23 cellular contexts compared by ENCODE assay signal in genomic region chr22:42160251-42160650, GRCh38. TPM values are rescaled to one million over a fixed set of nuclear protein-coding genes. Genes with fewer than 3 reads are reported as not detected.
"Had no signal": no experiment of that assay in that cellular context is flagged by ENCODE, and none has a peak within 500 bp of the region (broad histone marks: within the 10 kb centered on the region; RNA-seq: fewer than 3 reads in every experiment).

No MANE protein-coding gene starts in this region.

- DNase-seq: activated CD4-positive, alpha-beta T cell treated with anti-CD3 and anti-CD28 coated beads for 1 hour; activated CD4-positive, alpha-beta T cell treated with anti-CD3 and anti-CD28 coated beads, Interleukin-2, amount 50 U/mL, for 1 hour; activated CD8-positive, alpha-beta T cell treated with anti-CD3 and anti-CD28 coated beads, Interleukin-2, amount 10 ng/mL, durations not matched to agents 7 days and 5 days; activated gamma-delta T cell treated with Interleukin-2 at 50 U/mL for 16 hours; activated T-cell treated with anti-CD3 and anti-CD28 coated beads, Interleukin-2, amount 50 U/mL, for 1 hour; anterior cingulate cortex; body of pancreas; effector CD4-positive, alpha-beta T cell; foreskin keratinocyte; hypothalamus; left ventricle myocardium superior; midbrain; pancreas; right lobe of liver; stimulated activated CD4-positive, alpha-beta T cell treated with anti-CD3 and anti-CD28 coated beads, Interleukin-1b, Interleukin-23, amount 100 ng/mL, for 48 hours; stimulated activated naive CD8-positive, alpha-beta T cell treated with anti-CD3 and anti-CD28 coated beads, Interleukin-15, amount 100 ng/mL, for 72 hours had no signal

- H3K4me1 Mint-ChIP-seq: activated naive CD4-positive, alpha-beta T cell treated with anti-CD3 and anti-CD28 coated beads, Interleukin-2, amount 50 U/mL, for 24 hours; stimulated activated naive CD8-positive, alpha-beta T cell treated with anti-CD3 and anti-CD28 coated beads, Interleukin-15, amount 100 ng/mL, for 72 hours had no signal

- H3K27ac Mint-ChIP-seq: dendritic cell treated with granulocyte-macrophage colony-stimulating factor and Interleukin-4, amounts not matched to agents 40 ng/mL and 50 ng/mL, for 4 days; natural killer cell treated with Interleukin-12 subunit alpha and Interleukin-12 subunit beta and Interleukin-15 and Interleukin-18, amount 100 ng/mL, for 72 hours had no signal

- H3K27ac ChIP-seq: body of pancreas, foreskin keratinocyte, neutrophil, pancreas, right lobe of liver, suprapubic skin, tibial nerve had no signal

- H3K36me3 ChIP-seq: pancreas, right lobe of liver had no signal

- H3K9me3 Mint-ChIP-seq: activated naive CD4-positive, alpha-beta T cell treated with anti-CD3 and anti-CD28 coated beads, Interleukin-2, amount 50 U/mL, for 24 hours; dendritic cell treated with granulocyte-macrophage colony-stimulating factor and Interleukin-4, amounts not matched to agents 40 ng/mL and 50 ng/mL, for 4 days; natural killer cell treated with Interleukin-12 subunit alpha and Interleukin-12 subunit beta and Interleukin-15 and Interleukin-18, amount 100 ng/mL, for 72 hours; stimulated activated naive CD8-positive, alpha-beta T cell treated with anti-CD3 and anti-CD28 coated beads, Interleukin-15, amount 100 ng/mL, for 72 hours had no signal

- H3K9me3 ChIP-seq: body of pancreas, neutrophil, pancreas, right lobe of liver, suprapubic skin, tibial nerve had no signal

- H3K4me3 ChIP-seq: body of pancreas, pancreas, right lobe of liver, skin epidermis, suprapubic skin, tibial nerve had no signal

- ATAC-seq: activated CD8-positive, alpha-beta T cell treated with anti-CD3 and anti-CD28 coated beads, Interleukin-2, amount 10 ng/mL, durations not matched to agents 7 days and 5 days; body of pancreas; foreskin keratinocyte; left ventricle myocardium superior; natural killer cell treated with Interleukin-12 subunit alpha and Interleukin-12 subunit beta and Interleukin-15 and Interleukin-18, amount 100 ng/mL, for 72 hours; pancreas; right lobe of liver; stimulated activated naive CD8-positive, alpha-beta T cell treated with anti-CD3 and anti-CD28 coated beads, Interleukin-15, amount 100 ng/mL, for 72 hours had no signal

- H3K27me3 ChIP-seq: body of pancreas, foreskin keratinocyte, neutrophil, pancreas, right lobe of liver, suprapubic skin, tibial nerve had no signal

- H3K4me1 ChIP-seq: body of pancreas, pancreas, right lobe of liver, tibial nerve had no signal

- H3K4me3 Mint-ChIP-seq: activated CD8-positive, alpha-beta T cell treated with anti-CD3 and anti-CD28 coated beads, Interleukin-2, amount 10 ng/mL, durations not matched to agents 7 days and 5 days; activated naive CD4-positive, alpha-beta T cell treated with anti-CD3 and anti-CD28 coated beads, Interleukin-2, amount 50 U/mL, for 24 hours; dendritic cell treated with granulocyte-macrophage colony-stimulating factor and Interleukin-4, amounts not matched to agents 40 ng/mL and 50 ng/mL, for 4 days; natural killer cell treated with Interleukin-12 subunit alpha and Interleukin-12 subunit beta and Interleukin-15 and Interleukin-18, amount 100 ng/mL, for 72 hours; stimulated activated naive CD8-positive, alpha-beta T cell treated with anti-CD3 and anti-CD28 coated beads, Interleukin-15, amount 100 ng/mL, for 72 hours had no signal

- H3K36me3 Mint-ChIP-seq: natural killer cell treated with Interleukin-12 subunit alpha and Interleukin-12 subunit beta and Interleukin-15 and Interleukin-18, amount 100 ng/mL, for 72 hours had no signal

- H3K27me3 Mint-ChIP-seq: activated naive CD4-positive, alpha-beta T cell treated with anti-CD3 and anti-CD28 coated beads, Interleukin-2, amount 50 U/mL, for 24 hours; dendritic cell treated with granulocyte-macrophage colony-stimulating factor and Interleukin-4, amounts not matched to agents 40 ng/mL and 50 ng/mL, for 4 days; natural killer cell treated with Interleukin-12 subunit alpha and Interleukin-12 subunit beta and Interleukin-15 and Interleukin-18, amount 100 ng/mL, for 72 hours; stimulated activated naive CD8-positive, alpha-beta T cell treated with anti-CD3 and anti-CD28 coated beads, Interleukin-15, amount 100 ng/mL, for 72 hours had no signal

RNA-seq across cellular contexts. Expression of gene CYP2D6, which starts 29.6 kb away (rescaled TPM):
- total RNA-seq: left ventricle myocardium superior had no signal
